Comparison of ENCODE assay signal across 9 cellular contexts in the genomic region with DNA sequence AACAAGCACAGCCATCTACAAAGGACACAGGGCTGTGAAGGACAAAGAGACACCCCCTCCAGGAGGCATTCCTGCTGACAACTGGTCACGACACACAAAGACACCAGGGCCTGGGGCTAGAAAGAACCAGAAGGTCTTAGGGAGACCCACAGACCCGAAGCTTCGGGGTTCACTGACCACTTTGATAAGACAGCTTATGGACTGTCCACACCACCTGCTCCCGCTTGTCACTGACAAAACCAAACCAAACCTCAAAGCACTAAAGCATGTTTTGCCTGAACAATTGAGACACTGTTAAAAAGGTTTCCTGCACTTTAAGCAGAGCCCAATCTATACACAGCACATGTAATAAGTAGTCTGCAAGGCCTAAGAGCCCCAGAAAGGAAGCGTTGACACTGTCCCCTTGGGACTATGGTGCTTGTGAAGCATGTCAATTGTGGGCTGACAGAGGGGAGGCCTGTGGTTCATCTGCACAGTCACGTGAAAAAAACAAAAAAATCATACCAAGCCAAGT.
DNase-seq lines count a peak whose midpoint lies in the region; ATAC-seq lines count a peak whose summit lies in the region.
"Had no signal": no experiment of that assay in that cellular context is flagged by ENCODE, and none has a peak within 500 bp of the region (broad histone marks: within the 10 kb centered on the region; RNA-seq: fewer than 3 reads in every experiment).

No MANE protein-coding gene starts in this region.

- no peaks in the 10 kb centered on the region for H3K79me1 ChIP-seq in neuronal stem cell (ENCODE audit: low read depth, low read length)

- no peak overlapping the region for H3K27ac ChIP-seq in neuronal stem cell (replicated peaks; ENCODE audit: low read length)

- ATAC-seq in GM19395 (IDR thresholded peaks at IDR 0.05; ENCODE audit: unreplicated experiment) (peak; percentile 93), HG03066 (IDR thresholded peaks at IDR 0.05; ENCODE audit: low read depth, unreplicated experiment) (peak; percentile 96)

- H3K27me3 ChIP-seq in neuronal stem cell (ENCODE audit: control insufficient read depth in 3 of 3, insufficient read depth in 3 of 3, low read depth in 1 of 3, low read length in 3 of 3), result no peaks in the 10 kb centered on the region

- H3K4me1 ChIP-seq in neuronal stem cell (ENCODE audit: control insufficient read depth in 2 of 2, insufficient read depth in 1 of 2, low read depth in 1 of 2, low read length in 2 of 2), result peaks cover 22 to 23% of the 10 kb centered on the region in 2 donors

- H3K9me3 Mint-ChIP-seq in activated naive CD4-positive, alpha-beta T cell treated with anti-CD3 and anti-CD28 coated beads for 36 hours, result no peaks in the 10 kb centered on the region

- DNase-seq in ELF-1 (ENCODE audit: low read depth, low spot score), result peak; percentile 62
- peak; percentile 34 for DNase-seq in SK-MEL-5 (ENCODE audit: low read depth, low spot score)
- DNase-seq in activated naive CD4-positive, alpha-beta T cell treated with anti-CD3 and anti-CD28 coated beads for 36 hours, result no peak
- DNase-seq in effector CD8-positive, alpha-beta T cell (lab: John Stamatoyannopoulos, UW), result no peak
- no peak for DNase-seq in iPS-NIHi11 (ENCODE audit: low spot score)
- no peak for DNase-seq in neuronal stem cell (ENCODE audit: low spot score)
- DNase-seq: COR-L47 had no signal

- no peak overlapping the region for H3K4me3 ChIP-seq in neuronal stem cell (ENCODE audit: low read length in 2 of 2)

- H3K9ac ChIP-seq in neuronal stem cell (ENCODE audit: low read depth, low read length, poor library complexity), result no peak overlapping the region

- H3K23ac ChIP-seq in neuronal stem cell (ENCODE audit: low read depth, low read length, poor library complexity), result no peak overlapping the region

- H2AFZ ChIP-seq in neuronal stem cell (ENCODE audit: low read length), result no peak overlapping the region

- H3K14ac ChIP-seq in neuronal stem cell (ENCODE audit: low read length), result no peak overlapping the region

- peaks cover 8% of the 10 kb centered on the region for H3K36me3 Mint-ChIP-seq in activated naive CD4-positive, alpha-beta T cell treated with anti-CD3 and anti-CD28 coated beads for 36 hours (ENCODE audit: low read depth)

- H2BK120ac ChIP-seq in neuronal stem cell (ENCODE audit: low read depth, low read length), result no peak overlapping the region

- no peaks in the 10 kb centered on the region for H3K4me1 Mint-ChIP-seq in activated naive CD4-positive, alpha-beta T cell treated with anti-CD3 and anti-CD28 coated beads for 36 hours (ENCODE audit: low read depth)

- WGBS in neuronal stem cell (ENCODE audit: extremely low coverage in 2 of 2, insufficient read length in 2 of 2, insufficient replicate concordance in 1 of 2), 2 donors, result no CpG with 5 or more reads among the region's 6 CpGs

- H4K91ac ChIP-seq in neuronal stem cell (ENCODE audit: low read depth, low read length, poor library complexity), result no peak overlapping the region

- H2BK12ac ChIP-seq in neuronal stem cell (ENCODE audit: low read length), result no peak overlapping the region

- H2BK15ac ChIP-seq in neuronal stem cell (ENCODE audit: low read length), result no peak overlapping the region

- no peak overlapping the region for H3K27ac Mint-ChIP-seq in activated naive CD4-positive, alpha-beta T cell treated with anti-CD3 and anti-CD28 coated beads for 36 hours

- no peak overlapping the region for H2AK5ac ChIP-seq in neuronal stem cell (ENCODE audit: low read depth, low read length)

- H3K27me3 Mint-ChIP-seq in activated naive CD4-positive, alpha-beta T cell treated with anti-CD3 and anti-CD28 coated beads for 36 hours (ENCODE audit: low read depth), result no peaks in the 10 kb centered on the region

- CTCF ChIA-PET in activated naive CD4-positive, alpha-beta T cell treated with anti-CD3 and anti-CD28 coated beads for 36 hours (lab: Charles Lee), result no interaction called here

- no peak overlapping the region for H3K4me3 Mint-ChIP-seq in activated naive CD4-positive, alpha-beta T cell treated with anti-CD3 and anti-CD28 coated beads for 36 hours

- intact Hi-C loops in activated naive CD4-positive, alpha-beta T cell treated with anti-CD3 and anti-CD28 coated beads for 36 hours (cut with micrococcal nuclease), result no loop called here

- H4K8ac ChIP-seq in neuronal stem cell (ENCODE audit: low read depth, low read length), result no peak overlapping the region

- H3K4ac ChIP-seq in neuronal stem cell (ENCODE audit: low read length), result no peak overlapping the region

- no peak overlapping the region for H3K4me2 ChIP-seq in neuronal stem cell (ENCODE audit: insufficient read depth, low read length, poor library complexity, severe bottlenecking)

- in situ Hi-C loops in SK-MEL-5 (cut with HindIII; ENCODE audit: low pct_unique_long_range_greater_than_20kb, low sequenced_read_pairs), result no loop called here

- peaks cover 0 to 17% of the 10 kb centered on the region in 2 donors for H3K36me3 ChIP-seq in neuronal stem cell (replicated peaks in 1 of 2; ENCODE audit: control insufficient read depth in 2 of 2, insufficient read depth in 2 of 2, low read length in 2 of 2)

- H3K9me3 ChIP-seq in neuronal stem cell (replicated peaks in 1 of 2; ENCODE audit: control insufficient read depth in 2 of 2, insufficient read depth in 1 of 2, low read depth in 1 of 2, low read length in 2 of 2), result peaks cover 0 to 3% of the 10 kb centered on the region in 2 donors

- no peak overlapping the region for H2BK5ac ChIP-seq in neuronal stem cell (ENCODE audit: low read length)

- H3K18ac ChIP-seq in neuronal stem cell (ENCODE audit: low read length), result no peak overlapping the region

Comparison
In these comparisons a context has a peak if more than half of its experiments do, and no peak if none do; other contexts are left out.
1. DNase-seq: peak in ELF-1 (single experiment) and SK-MEL-5 (single experiment); none in activated naive CD4-positive, alpha-beta T cell treated with anti-CD3 and anti-CD28 coated beads for 36 hours (single experiment), effector CD8-positive, alpha-beta T cell (single experiment), iPS-NIHi11 (single experiment) and neuronal stem cell (single experiment).